Comparison of ENCODE assay signal across 8 cellular contexts in the genomic region with DNA sequence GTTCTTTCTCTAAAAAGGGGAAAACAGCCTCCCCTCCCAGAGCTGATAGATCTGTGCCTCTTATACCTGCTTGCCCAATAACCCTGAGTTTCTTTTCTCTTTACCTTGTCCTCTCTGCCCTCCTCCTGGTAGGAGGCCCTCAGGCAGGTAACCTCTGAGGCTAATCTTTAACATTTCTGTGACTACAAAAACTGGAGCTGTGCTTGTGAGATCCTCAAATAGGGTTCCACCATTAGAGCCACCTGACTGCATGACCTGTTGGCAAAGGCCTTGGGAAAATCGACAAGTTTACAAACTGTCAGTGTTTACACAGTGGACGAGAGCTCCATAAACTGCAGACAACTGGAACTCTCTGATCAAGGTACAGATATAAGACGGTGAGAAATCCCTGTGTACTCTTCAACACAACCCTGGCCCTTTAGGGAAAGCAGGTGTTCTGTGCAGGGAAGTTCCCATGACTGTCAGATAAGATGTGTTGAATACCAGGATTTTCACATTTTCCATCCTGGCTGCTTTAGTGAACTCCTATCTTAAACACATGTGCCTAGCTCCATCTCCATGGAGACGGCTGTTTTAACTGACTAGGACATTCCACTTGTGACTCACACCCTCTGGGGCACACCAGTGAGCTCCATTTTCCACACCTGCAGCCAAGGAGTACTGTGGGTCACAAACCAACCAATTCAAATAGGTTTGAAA. TPM values are rescaled to one million over a fixed set of nuclear protein-coding genes. Genes with fewer than 3 reads are reported as not detected.
DNase-seq lines count a peak whose midpoint lies in the region.

No MANE protein-coding gene starts in this region.

- H3K9me3 Mint-ChIP-seq in activated naive CD8-positive, alpha-beta T cell treated with anti-CD3 and anti-CD28 coated beads for 36 hours, result no peaks in the 10 kb centered on the region

- H3K27me3 Mint-ChIP-seq in activated naive CD8-positive, alpha-beta T cell treated with anti-CD3 and anti-CD28 coated beads for 36 hours, result no peaks in the 10 kb centered on the region

- peaks cover 33% of the 10 kb centered on the region for H3K36me3 Mint-ChIP-seq in activated naive CD8-positive, alpha-beta T cell treated with anti-CD3 and anti-CD28 coated beads for 36 hours

- intact Hi-C loops in posterior cingulate gyrus (cut with DNase I), result no loop called here

- H3K4me3 Mint-ChIP-seq in activated naive CD8-positive, alpha-beta T cell treated with anti-CD3 and anti-CD28 coated beads for 36 hours, result no peak overlapping the region

- H3K4me1 Mint-ChIP-seq in activated naive CD8-positive, alpha-beta T cell treated with anti-CD3 and anti-CD28 coated beads for 36 hours, result peaks cover 22% of the 10 kb centered on the region

- H3K27ac Mint-ChIP-seq in activated naive CD8-positive, alpha-beta T cell treated with anti-CD3 and anti-CD28 coated beads for 36 hours, result peak overlapping the region; percentile 70

- DNase-seq in activated CD4-positive, alpha-beta T cell treated with anti-CD3 and anti-CD28 coated beads for 48 hours, result peak; percentile 60
- no peak for DNase-seq in activated CD4-positive, alpha-beta T cell treated with anti-CD3 and anti-CD28 coated beads, Interleukin-2, amount 50 U/mL, for 1 hour
- DNase-seq in activated naive CD8-positive, alpha-beta T cell treated with anti-CD3 and anti-CD28 coated beads for 36 hours, result peak; percentile 45
- DNase-seq in iris pigment epithelial cell (ENCODE audit: low read depth), result peak; percentile 98
- peak; percentile 46 for DNase-seq in stimulated activated CD8-positive, alpha-beta memory T cell treated with anti-CD3 and anti-CD28 coated beads, Interleukin-4, amount 100 ng/mL, for 48 hours
- DNase-seq in NCI-H2081 (lab: John Stamatoyannopoulos, UW), result no peak
- no peak for DNase-seq in posterior cingulate gyrus
- no peak for DNase-seq in KG1 (lab: John Stamatoyannopoulos, UW)

RNA-seq across cellular contexts. Expression of a gene that starts 38.3 kb away (rescaled TPM):
- 100 to 1,000 TPM in 1 of 2 experiments, 10 to 100 TPM in 1; 95.6 to 101 TPM for total RNA-seq in activated naive CD8-positive, alpha-beta T cell treated with anti-CD3 and anti-CD28 coated beads for 36 hours

Comparison
In these comparisons a context has a peak if more than half of its experiments do, and no peak if none do; other contexts are left out.
1. DNase-seq: peak in activated CD4-positive, alpha-beta T cell treated with anti-CD3 and anti-CD28 coated beads for 48 hours (single experiment), activated naive CD8-positive, alpha-beta T cell treated with anti-CD3 and anti-CD28 coated beads for 36 hours (single experiment), iris pigment epithelial cell (single experiment) and stimulated activated CD8-positive, alpha-beta memory T cell treated with anti-CD3 and anti-CD28 coated beads, Interleukin-4, amount 100 ng/mL, for 48 hours (single experiment); none in activated CD4-positive, alpha-beta T cell treated with anti-CD3 and anti-CD28 coated beads, Interleukin-2, amount 50 U/mL, for 1 hour (single experiment), NCI-H2081 (0 of 2), posterior cingulate gyrus (0 of 10) and KG1 (single experiment).